In genomic region chr10:86710987-86711236, GRCh38 we compare ENCODE assay signal across 8 cellular contexts.
DNase-seq lines count a peak whose midpoint lies in the region; ATAC-seq and TF ChIP-seq lines count a peak whose summit lies in the region.

No MANE protein-coding gene starts in this region.

- peak; percentile 3 for ATAC-seq in GM21447 (IDR thresholded peaks at IDR 0.05; ENCODE audit: unreplicated experiment)
- ATAC-seq in stimulated activated effector memory CD8-positive, alpha-beta T cell treated with anti-CD3 and anti-CD28 coated beads, Interleukin-12 subunit alpha, Interleukin-12 subunit beta, amount 100 ng/mL, for 72 hours = peak; percentile 2
- ATAC-seq in GM21528 (IDR thresholded peaks at IDR 0.05; ENCODE audit: low FRiP score, unreplicated experiment) = no peak
- ATAC-seq in HG03565 (IDR thresholded peaks at IDR 0.05; ENCODE audit: unreplicated experiment) = no peak

- H3K4me3 ChIP-seq in fibroblast of pulmonary artery (replicated peaks; ENCODE audit: low read depth, low read length) = peak overlapping the region; percentile 29

- H3K4me1 Mint-ChIP-seq in stimulated activated effector memory CD8-positive, alpha-beta T cell treated with anti-CD3 and anti-CD28 coated beads, Interleukin-12 subunit alpha, Interleukin-12 subunit beta, amount 100 ng/mL, for 72 hours = peaks cover 25% of the 10 kb centered on the region

- peaks cover 14% of the 10 kb centered on the region for H3K36me3 Mint-ChIP-seq in stimulated activated effector memory CD8-positive, alpha-beta T cell treated with anti-CD3 and anti-CD28 coated beads, Interleukin-12 subunit alpha, Interleukin-12 subunit beta, amount 100 ng/mL, for 72 hours

- peak; percentile 65 for TF ChIP-seq POLR2A in Raji (IDR thresholded peaks at IDR 0.05; ENCODE audit: insufficient read depth, low read depth, low read length)

- no peak for DNase-seq in fibroblast of pulmonary artery (ENCODE audit: low read depth)
- no peak for DNase-seq in stimulated activated effector memory CD8-positive, alpha-beta T cell treated with anti-CD3 and anti-CD28 coated beads, Interleukin-12 subunit alpha, Interleukin-12 subunit beta, amount 100 ng/mL, for 72 hours (ENCODE audit: low spot score in 2 of 2)
- no peak for DNase-seq in hepatic stellate cell (ENCODE audit: low spot score)
- DNase-seq in midbrain (lab: John Stamatoyannopoulos, UW) = no peak

- peak overlapping the region; percentile 81 for H3K4me3 Mint-ChIP-seq in stimulated activated effector memory CD8-positive, alpha-beta T cell treated with anti-CD3 and anti-CD28 coated beads, Interleukin-12 subunit alpha, Interleukin-12 subunit beta, amount 100 ng/mL, for 72 hours

- peak overlapping the region; percentile 97 for H3K27ac Mint-ChIP-seq in stimulated activated effector memory CD8-positive, alpha-beta T cell treated with anti-CD3 and anti-CD28 coated beads, Interleukin-12 subunit alpha, Interleukin-12 subunit beta, amount 100 ng/mL, for 72 hours

- H3K9me3 Mint-ChIP-seq in stimulated activated effector memory CD8-positive, alpha-beta T cell treated with anti-CD3 and anti-CD28 coated beads, Interleukin-12 subunit alpha, Interleukin-12 subunit beta, amount 100 ng/mL, for 72 hours = no peaks in the 10 kb centered on the region

- TF ChIP-seq CTCF in fibroblast of pulmonary artery (IDR thresholded peaks at IDR 0.05; ENCODE audit: low read length, missing control alignments) = peak; percentile 50

Comparison
In these comparisons a context has a peak if more than half of its experiments do, and no peak if none do; other contexts are left out.
1. ATAC-seq: peak in GM21447 (single experiment) and stimulated activated effector memory CD8-positive, alpha-beta T cell treated with anti-CD3 and anti-CD28 coated beads, Interleukin-12 subunit alpha, Interleukin-12 subunit beta, amount 100 ng/mL, for 72 hours (single experiment); none in GM21528 (single experiment) and HG03565 (single experiment).